Comparison of ENCODE assay signal across 12 cellular contexts in the genomic region with DNA sequence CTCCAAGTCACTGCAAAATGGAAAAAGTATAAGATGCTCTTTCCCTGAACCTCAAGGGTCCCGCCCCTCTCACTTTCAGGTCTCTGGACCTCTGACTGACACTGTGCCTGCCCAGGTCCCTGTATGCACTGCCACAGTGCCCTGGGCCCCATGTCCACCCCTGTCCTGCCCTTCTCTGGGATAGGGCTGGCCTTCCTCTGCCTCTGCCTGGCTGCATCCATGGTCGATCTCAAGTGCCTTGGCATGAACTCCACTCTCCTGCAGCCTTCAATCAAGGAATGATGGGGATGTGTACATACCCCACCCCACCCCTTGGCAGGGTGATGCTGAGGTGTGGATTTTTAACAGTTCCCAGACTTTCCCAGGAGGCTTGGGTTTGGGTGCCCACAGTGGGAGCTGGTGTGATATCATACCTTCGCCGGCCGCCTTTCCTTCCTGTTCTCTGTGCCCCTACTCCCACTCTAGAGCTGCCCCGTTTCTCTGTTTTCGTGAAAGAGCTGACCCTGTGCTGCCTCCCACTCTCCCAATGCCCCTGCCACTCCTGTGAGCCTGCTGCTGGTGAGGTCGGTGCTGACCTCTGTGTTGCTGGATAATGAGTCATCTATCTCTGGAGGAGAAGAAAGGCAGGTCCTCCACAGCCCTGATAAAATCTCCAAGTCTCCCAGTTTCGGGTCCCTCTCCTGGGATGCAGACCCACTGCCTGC. TPM values are rescaled to one million over a fixed set of nuclear protein-coding genes. Genes with fewer than 3 reads are reported as not detected.
DNase-seq lines count a peak whose midpoint lies in the region; ATAC-seq and TF ChIP-seq lines count a peak whose summit lies in the region.
"Had no signal": no experiment of that assay in that cellular context is flagged by ENCODE, and none has a peak within 500 bp of the region (broad histone marks: within the 10 kb centered on the region; RNA-seq: fewer than 3 reads in every experiment).

No MANE protein-coding gene starts in this region.

- DNase-seq in EL (peak; percentile 63), NCI-H226 (peak; percentile 71), neural crest cell (ENCODE audit: low read depth, low spot score) (no peak)
- DNase-seq in effector memory CD8-positive, alpha-beta T cell: no peak
- DNase-seq: central memory CD4-positive, alpha-beta T cell; NCI-H2107; Right ventricle myocardium superior; stimulated activated CD4-positive, alpha-beta T cell treated with anti-CD3 and anti-CD28 coated beads, Interleukin-4, amount 100 ng/mL, for 1 hour; testis had no signal

- no peak for TF ChIP-seq CTCF in neural crest cell (conservative IDR thresholded peaks at IDR 0.05)

- no peak for ATAC-seq in effector memory CD8-positive, alpha-beta T cell (replicated peaks)
- no peak for ATAC-seq in GM18517 (IDR thresholded peaks at IDR 0.05; ENCODE audit: unreplicated experiment)
- no peak for ATAC-seq in HG03432 (IDR thresholded peaks at IDR 0.05; ENCODE audit: unreplicated experiment)
- ATAC-seq in GM18511 (IDR thresholded peaks at IDR 0.05; ENCODE audit: unreplicated experiment): no peak

- peaks cover 72 to 74% of the 10 kb centered on the region in 2 donors for H3K4me1 Mint-ChIP-seq in effector memory CD8-positive, alpha-beta T cell (ENCODE audit: low read depth in 2 of 2)
- peaks cover 15% of the 10 kb centered on the region for H3K4me1 Mint-ChIP-seq in neural crest cell

- H3K4me3 Mint-ChIP-seq in effector memory CD8-positive, alpha-beta T cell: peak overlapping the region; percentile 83 to 88
- H3K4me3 Mint-ChIP-seq in neural crest cell: peak overlapping the region; percentile 79

- no peaks in the 10 kb centered on the region for H3K9me3 Mint-ChIP-seq in effector memory CD8-positive, alpha-beta T cell
- H3K9me3 Mint-ChIP-seq in neural crest cell: no peaks in the 10 kb centered on the region

- no peaks in the 10 kb centered on the region for H3K27me3 Mint-ChIP-seq in effector memory CD8-positive, alpha-beta T cell
- no peaks in the 10 kb centered on the region for H3K27me3 Mint-ChIP-seq in neural crest cell (ENCODE audit: low read depth)

- H3K27ac Mint-ChIP-seq in effector memory CD8-positive, alpha-beta T cell: peak overlapping the region; percentile 95 to 97
- peak overlapping the region; percentile 23 for H3K27ac Mint-ChIP-seq in neural crest cell (ENCODE audit: unreplicated experiment)

- peaks cover 34% of the 10 kb centered on the region for H3K36me3 Mint-ChIP-seq in effector memory CD8-positive, alpha-beta T cell (ENCODE audit: insufficient read depth)
- H3K36me3 Mint-ChIP-seq in neural crest cell (ENCODE audit: low read depth): peaks cover 4% of the 10 kb centered on the region

RNA-seq across cellular contexts. Expression of a gene that starts 18.9 kb away (rescaled TPM):
- total RNA-seq in neural crest cell: 30.4 and 31.3 TPM in 2 replicates

RNA-seq across cellular contexts. Expression of a gene that starts 32.0 kb away (rescaled TPM):
- 62.1 and 69.1 TPM in 2 replicates for total RNA-seq in neural crest cell

Comparison
In these comparisons a context has a peak if more than half of its experiments do, and no peak if none do; other contexts are left out.
1. DNase-seq: peak in EL (single experiment) and NCI-H226 (single experiment); none in effector memory CD8-positive, alpha-beta T cell (0 of 3) and neural crest cell (single experiment).